28 cellular contexts compared by ENCODE assay signal in the genomic region with DNA sequence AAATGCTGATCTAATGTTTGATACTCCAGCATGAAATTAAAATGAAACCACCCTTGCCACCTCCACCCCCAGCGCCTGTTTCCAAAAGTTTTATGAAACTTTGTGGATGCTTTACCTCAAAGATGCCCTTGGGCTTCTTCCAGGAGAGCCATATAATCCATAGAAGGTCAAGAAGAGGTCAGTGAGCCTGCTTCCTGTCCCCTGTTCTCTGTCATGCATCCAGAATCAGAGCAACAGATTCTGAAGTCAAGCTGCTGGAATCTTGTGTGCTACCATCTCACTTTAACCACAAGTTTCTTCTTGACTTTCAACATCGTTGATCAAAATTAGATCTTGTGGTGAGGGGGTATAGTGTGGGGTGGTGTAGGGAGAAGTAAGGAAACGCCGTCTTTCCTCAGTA. TPM values are rescaled to one million over a fixed set of nuclear protein-coding genes. Genes with fewer than 3 reads are reported as not detected.
"Had no signal": no experiment of that assay in that cellular context is flagged by ENCODE, and none has a peak within 500 bp of the region (broad histone marks: within the 10 kb centered on the region; RNA-seq: fewer than 3 reads in every experiment).

No MANE protein-coding gene starts in this region.

- ATAC-seq: left lobe of liver; naive thymus-derived CD8-positive, alpha-beta T cell; sciatic nerve; stimulated activated effector memory CD8-positive, alpha-beta T cell treated with anti-CD3 and anti-CD28 coated beads, Interleukin-12 subunit alpha, Interleukin-12 subunit beta, amount 100 ng/mL, for 72 hours had no signal

- H3K27ac Mint-ChIP-seq: dendritic cell treated with granulocyte-macrophage colony-stimulating factor and Interleukin-4, amounts not matched to agents 40 ng/mL and 50 ng/mL, for 4 days; memory B cell; nephron progenitor cell; stimulated activated effector memory CD8-positive, alpha-beta T cell treated with anti-CD3 and anti-CD28 coated beads, Interleukin-12 subunit alpha, Interleukin-12 subunit beta, amount 100 ng/mL, for 72 hours; type B pancreatic cell had no signal

- H3K27me3 Mint-ChIP-seq: dendritic cell treated with granulocyte-macrophage colony-stimulating factor and Interleukin-4, amounts not matched to agents 40 ng/mL and 50 ng/mL, for 4 days; memory B cell; naive thymus-derived CD8-positive, alpha-beta T cell; type B pancreatic cell had no signal

- H3K27ac ChIP-seq: colonic mucosa, esophagus squamous epithelium, prostate gland, right atrium auricular region, stomach, thyroid gland had no signal

- DNase-seq: colonic mucosa; effector CD8-positive, alpha-beta T cell; erythroblast; esophagus squamous epithelium; foreskin melanocyte; head of caudate nucleus; kidney; naive thymus-derived CD8-positive, alpha-beta T cell; nephron progenitor cell; nucleus accumbens; stimulated activated CD4-positive, alpha-beta T cell treated with anti-CD3 and anti-CD28 coated beads, Interleukin-2, amount 100 ng/mL, for 24 hours; stimulated activated CD4-positive, alpha-beta T cell treated with anti-CD3 and anti-CD28 coated beads, Interleukin-4, amount 100 ng/mL, for 24 hours; stimulated activated naive CD4-positive, alpha-beta T cell treated with Interleukin-2 at 50 U/mL for 16 hours; stomach; thyroid gland had no signal

- H3K4me3 ChIP-seq: colonic mucosa, esophagus squamous epithelium, lung, prostate gland, right atrium auricular region, stomach, thyroid gland had no signal

- H3K9me3 ChIP-seq: colonic mucosa, esophagus squamous epithelium, prostate gland, right atrium auricular region, stomach, thyroid gland had no signal

- H3K27me3 ChIP-seq: colonic mucosa, esophagus squamous epithelium, right atrium auricular region, stomach, thyroid gland had no signal

- H3K9me3 Mint-ChIP-seq: dendritic cell treated with granulocyte-macrophage colony-stimulating factor and Interleukin-4, amounts not matched to agents 40 ng/mL and 50 ng/mL, for 4 days; memory B cell; naive thymus-derived CD8-positive, alpha-beta T cell; nephron progenitor cell; stimulated activated effector memory CD8-positive, alpha-beta T cell treated with anti-CD3 and anti-CD28 coated beads, Interleukin-12 subunit alpha, Interleukin-12 subunit beta, amount 100 ng/mL, for 72 hours; type B pancreatic cell had no signal

- H3K4me3 Mint-ChIP-seq: dendritic cell treated with granulocyte-macrophage colony-stimulating factor and Interleukin-4, amounts not matched to agents 40 ng/mL and 50 ng/mL, for 4 days; memory B cell; naive thymus-derived CD8-positive, alpha-beta T cell; nephron progenitor cell; stimulated activated effector memory CD8-positive, alpha-beta T cell treated with anti-CD3 and anti-CD28 coated beads, Interleukin-12 subunit alpha, Interleukin-12 subunit beta, amount 100 ng/mL, for 72 hours; type B pancreatic cell had no signal

- H3K4me1 ChIP-seq: colonic mucosa, prostate gland, thyroid gland had no signal

RNA-seq across cellular contexts. Expression of gene RPRML, which starts 47.5 kb away (rescaled TPM):
- total RNA-seq: chondrocyte; colonic mucosa; kidney; left lobe of liver; liver; naive thymus-derived CD8-positive, alpha-beta T cell; osteocyte; right atrium auricular region; sciatic nerve; stomach; thyroid gland; urinary bladder had no signal
- polyA plus RNA-seq: naive thymus-derived CD8-positive, alpha-beta T cell; urinary bladder had no signal
